1 cellular context compared by ENCODE assay signal in genomic region chr7:123711832-123712293, GRCh38.
A peak's percentile ranks its signal among the peaks of the same experiment; 100 is the strongest.
TF ChIP-seq lines count a peak whose summit lies in the region.

No MANE protein-coding gene starts in this region.

TF ChIP-seq in K562, 482 proteins besides CTCF, POLR2A, EP300 and RAD21 (continued from another document and continues in another):
- TF ChIP-seq POU5F1 (IDR thresholded peaks at IDR 0.05; ENCODE audit: borderline replicate concordance, low read depth, low read length, partially characterized antibody) (no peak), BRF1 (IDR thresholded peaks at IDR 0.05; ENCODE audit: borderline replicate concordance, extremely low read depth, insufficient read length) (no peak), AFF4 (CRISPR knock-in tag; IDR thresholded peaks at IDR 0.05) (no peak), MBD1 (CRISPR knock-in tag; IDR thresholded peaks at IDR 0.05) (no peak), JUNB (CRISPR knock-in tag; conservative IDR thresholded peaks at IDR 0.05) (no peak), CCAR2 (IDR thresholded peaks at IDR 0.05; ENCODE audit: low read depth, low read length) (no peak), ZNF24 (IDR thresholded peaks at IDR 0.05) (no peak), POLR3A (IDR thresholded peaks at IDR 0.05; ENCODE audit: borderline replicate concordance, extremely low read depth, insufficient read depth, insufficient read length) (no peak), MAFG (tag; conservative IDR thresholded peaks at IDR 0.05) (no peak), MXI1 (IDR thresholded peaks at IDR 0.05; ENCODE audit: low read depth, low read length) (no peak), ZFP1 (CRISPR knock-in tag; IDR thresholded peaks at IDR 0.05) (no peak), ZNF324 (CRISPR knock-in tag; IDR thresholded peaks at IDR 0.05) (no peak), CBFA2T3 (IDR thresholded peaks at IDR 0.05) (no peak), ATF7 (IDR thresholded peaks at IDR 0.05) (peak; percentile 76), RBM15 (IDR thresholded peaks at IDR 0.05; ENCODE audit: insufficient read depth, low read length) (no peak), ZNF766 (CRISPR knock-in tag; conservative IDR thresholded peaks at IDR 0.05) (no peak), SRSF1 (IDR thresholded peaks at IDR 0.05; ENCODE audit: low read depth, low read length) (no peak), NCOA1 (IDR thresholded peaks at IDR 0.05; ENCODE audit: low read depth) (0 out of 2 replicates have a peak, but pooled peaks have one; percentile 30), POLR3G (IDR thresholded peaks at IDR 0.05; ENCODE audit: extremely low read depth, insufficient read length, insufficient replicate concordance) (no peak), ARID3A (IDR thresholded peaks at IDR 0.05; ENCODE audit: borderline replicate concordance, low read depth, low read length) (peak; percentile 82; the same call in 1 of the 2 replicates), ZBTB34 (CRISPR knock-in tag; IDR thresholded peaks at IDR 0.05) (no peak), TCF7 (IDR thresholded peaks at IDR 0.05; ENCODE audit: borderline replicate concordance) (no peak), BRCA1 (IDR thresholded peaks at IDR 0.05) (no peak), BRCA1 (CRISPR knock-in tag; IDR thresholded peaks at IDR 0.05) (no peak), BRF2 (IDR thresholded peaks at IDR 0.05; ENCODE audit: borderline replicate concordance, insufficient read depth, insufficient read length) (no peak), KAT7 (CRISPR knock-in tag; IDR thresholded peaks at IDR 0.05; ENCODE audit: borderline replicate concordance) (no peak), MEF2D (tag; conservative IDR thresholded peaks at IDR 0.05; ENCODE audit: low read depth) (no peak), RREB1 (CRISPR knock-in tag; IDR thresholded peaks at IDR 0.05) (no peak), HDAC2 (IDR thresholded peaks at IDR 0.05) (0 out of 2 replicates have a peak, but pooled peaks have one; percentile 44), ZNF407 (IDR thresholded peaks at IDR 0.05; ENCODE audit: low read depth) (no peak)
